Comparison of ENCODE assay signal across 18 cellular contexts in the genomic region with DNA sequence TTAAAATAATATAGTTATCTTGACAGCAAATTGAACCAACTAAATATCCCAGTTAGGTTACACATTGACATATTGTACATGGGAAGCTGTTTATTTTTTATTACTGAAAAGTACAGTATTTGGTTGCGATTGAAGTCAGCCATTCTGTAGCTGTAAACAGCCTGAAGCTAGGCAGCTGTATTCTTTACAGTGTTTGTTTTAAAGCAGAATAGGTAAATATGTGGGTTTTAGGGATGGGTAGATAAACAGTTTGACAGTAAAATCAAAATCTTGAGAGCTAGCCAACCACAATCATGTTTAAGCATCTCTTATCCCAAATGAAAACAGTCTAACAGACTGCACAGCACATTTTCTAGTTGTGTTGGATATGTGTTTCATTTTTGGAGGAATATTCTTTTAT. TPM values are rescaled to one million over a fixed set of nuclear protein-coding genes. Genes with fewer than 3 reads are reported as not detected.
DNase-seq lines count a peak whose midpoint lies in the region; TF ChIP-seq lines count a peak whose summit lies in the region.
"Had no signal": no experiment of that assay in that cellular context is flagged by ENCODE, and none has a peak within 500 bp of the region (broad histone marks: within the 10 kb centered on the region; RNA-seq: fewer than 3 reads in every experiment).

No MANE protein-coding gene starts in this region.

- intact Hi-C loops in posterior vena cava (cut with DNase I) = no loop called here

- no peaks in the 10 kb centered on the region for H3K36me3 ChIP-seq in H7 (replicated peaks; ENCODE audit: control insufficient read depth, insufficient read depth, low read length)

- TF ChIP-seq CTCF in fibroblast of villous mesenchyme (IDR thresholded peaks at IDR 0.05; ENCODE audit: insufficient read depth, low read depth, low read length) = no peak

- no peaks in the 10 kb centered on the region for H3K27me3 ChIP-seq in H7 (ENCODE audit: control insufficient read depth, insufficient read depth, low read length)

- DNase-seq in NCI-H345 (lab: John Stamatoyannopoulos, UW) (peak; percentile 34), NCI-H345 treated with DMSO at 0.1 percent for 48 hours (lab: John Stamatoyannopoulos, UW; ENCODE audit: unreplicated experiment) (no peak), H4 (ENCODE audit: low spot score) (peak; percentile 20), NCI-H2029 treated with DMSO at 0.1 percent for 48 hours (lab: John Stamatoyannopoulos, UW) (peak; percentile 46), fibroblast of villous mesenchyme (ENCODE audit: low read depth) (peak; percentile 20), H7 (no peak), medulla oblongata (ENCODE audit: extremely low spot score) (no peak), posterior vena cava (ENCODE audit: low spot score) (no peak)
- DNase-seq: CD4-positive, CD25-positive, alpha-beta regulatory T cell; DMS 273 treated with DMSO at 0.1 percent for 48 hours; H9; KG1; NCI-H1105; NCI-H2107; NCI-H510A treated with DMSO at 0.1 percent for 48 hours; SIG-M5; SK-N-SH; T-helper 2 cell had no signal

- no peak overlapping the region for H3K4me3 ChIP-seq in fibroblast of villous mesenchyme (ENCODE audit: low read depth, low read length)
- H3K4me3 ChIP-seq in H7 (ENCODE audit: insufficient read depth, low read depth, low read length) = no peak overlapping the region

RNA-seq across cellular contexts. Expression of a gene that starts 45.7 kb away (rescaled TPM):
- 0.02 and 0.29 TPM in 2 replicates for total RNA-seq in H4 (2014; rRNA removed; shearing (Covaris generic))
- total RNA-seq in fibroblast of villous mesenchyme = under 0.01 TPM in 2 replicates
- total RNA-seq in H7 (2014; rRNA removed; shearing (Covaris generic)) = 0.59 and 0.90 TPM in 2 replicates
- total RNA-seq in posterior vena cava = not detected
- total RNA-seq: CD4-positive, CD25-positive, alpha-beta regulatory T cell had no signal

RNA-seq across cellular contexts. Expression of a gene that starts 46.1 kb away (rescaled TPM):
- 3.1 and 5.3 TPM in 2 replicates for total RNA-seq in H4 (2014; rRNA removed; shearing (Covaris generic))
- total RNA-seq in fibroblast of villous mesenchyme (0.32 TPM in 1 of 2 replicates, not detected in the other), posterior vena cava (under 1 TPM in 1 of 2 donors, not detected in 1; 0.23 TPM)
- total RNA-seq in H7 (2014; rRNA removed; shearing (Covaris generic)) = 3.4 and 3.7 TPM in 2 replicates

Comparison
In these comparisons a context has a peak if more than half of its experiments do, and no peak if none do; other contexts are left out.
1. DNase-seq: peak in NCI-H345 (single experiment), H4 (single experiment), NCI-H2029 treated with DMSO at 0.1 percent for 48 hours (single experiment) and fibroblast of villous mesenchyme (single experiment); none in NCI-H345 treated with DMSO at 0.1 percent for 48 hours (single experiment), H7 (single experiment), medulla oblongata (single experiment) and posterior vena cava (single experiment).